ENCODE assay signal across 1 cellular context in the genomic region with DNA sequence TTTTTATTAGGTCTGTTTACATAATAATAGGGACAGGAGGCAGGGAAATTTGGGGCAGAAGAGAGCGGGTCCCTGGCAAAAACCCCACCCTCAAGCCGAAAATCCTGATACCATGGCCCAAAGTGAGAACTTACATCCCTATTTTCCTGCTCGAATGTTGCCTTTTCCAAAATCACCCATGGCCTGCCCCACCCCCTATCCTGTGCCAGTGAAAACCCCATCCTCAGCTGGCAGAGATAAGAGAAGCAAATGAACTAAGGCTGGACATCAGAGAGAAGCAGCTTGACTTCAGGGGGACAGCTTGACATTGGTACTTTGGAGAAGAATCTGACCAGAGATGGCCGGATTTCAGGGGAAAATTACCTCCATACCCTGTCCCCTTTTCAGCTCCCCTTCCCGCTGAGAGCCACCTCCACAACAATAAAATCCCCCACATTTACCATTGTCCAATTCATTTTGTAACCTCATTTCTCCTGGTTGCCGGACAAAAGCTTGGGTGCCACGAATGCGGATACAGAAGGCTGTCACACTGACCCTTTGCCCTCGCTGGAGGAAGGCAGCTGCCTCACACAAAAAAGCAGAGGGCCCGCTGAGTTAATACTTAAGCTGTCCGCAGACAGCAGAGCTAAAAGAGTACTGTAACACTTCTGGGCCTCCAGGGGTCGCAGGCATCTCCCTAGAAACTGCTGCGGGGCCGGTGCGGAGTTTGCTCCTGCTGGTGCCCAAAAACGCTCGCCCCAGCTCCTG.
TF ChIP-seq lines count a peak whose summit lies in the region.

No MANE protein-coding gene starts in this region.

TF ChIP-seq in GM12878, 131 proteins besides CTCF, POLR2A, EP300 and RAD21 (continued from another document):
- TF ChIP-seq, protein P1, sequence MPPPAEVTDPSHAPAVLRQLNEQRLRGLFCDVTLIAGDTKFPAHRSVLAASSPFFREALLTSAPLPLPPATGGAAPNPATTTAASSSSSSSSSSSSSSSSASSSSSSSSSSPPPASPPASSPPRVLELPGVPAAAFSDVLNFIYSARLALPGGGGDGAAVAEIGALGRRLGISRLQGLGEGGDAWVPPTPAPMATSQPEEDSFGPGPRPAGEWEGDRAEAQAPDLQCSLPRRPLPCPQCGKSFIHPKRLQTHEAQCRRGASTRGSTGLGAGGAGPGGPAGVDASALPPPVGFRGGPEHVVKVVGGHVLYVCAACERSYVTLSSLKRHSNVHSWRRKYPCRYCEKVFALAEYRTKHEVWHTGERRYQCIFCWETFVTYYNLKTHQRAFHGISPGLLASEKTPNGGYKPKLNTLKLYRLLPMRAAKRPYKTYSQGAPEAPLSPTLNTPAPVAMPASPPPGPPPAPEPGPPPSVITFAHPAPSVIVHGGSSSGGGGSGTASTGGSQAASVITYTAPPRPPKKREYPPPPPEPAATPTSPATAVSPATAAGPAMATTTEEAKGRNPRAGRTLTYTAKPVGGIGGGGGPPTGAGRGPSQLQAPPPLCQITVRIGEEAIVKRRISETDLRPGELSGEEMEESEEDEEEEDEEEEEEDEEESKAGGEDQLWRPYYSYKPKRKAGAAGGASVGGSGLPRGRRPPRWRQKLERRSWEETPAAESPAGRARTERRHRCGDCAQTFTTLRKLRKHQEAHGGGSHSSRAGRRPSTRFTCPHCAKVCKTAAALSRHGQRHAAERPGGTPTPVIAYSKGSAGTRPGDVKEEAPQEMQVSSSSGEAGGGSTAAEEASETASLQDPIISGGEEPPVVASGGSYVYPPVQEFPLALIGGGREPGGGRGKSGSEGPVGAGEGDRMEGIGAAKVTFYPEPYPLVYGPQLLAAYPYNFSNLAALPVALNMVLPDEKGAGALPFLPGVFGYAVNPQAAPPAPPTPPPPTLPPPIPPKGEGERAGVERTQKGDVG (CRISPR knock-in tag; IDR thresholded peaks at IDR 0.05), result no peak
- TF ChIP-seq TARDBP (IDR thresholded peaks at IDR 0.05; ENCODE audit: borderline replicate concordance) (no peak), ESRRA (IDR thresholded peaks at IDR 0.05; ENCODE audit: low read length) (no peak), NKRF (conservative IDR thresholded peaks at IDR 0.05) (no peak)
